ENCODE assay signal across 12 cellular contexts in genomic region chr17:39150104-39150634, GRCh38. TPM values are rescaled to one million over a fixed set of nuclear protein-coding genes. Genes with fewer than 3 reads are reported as not detected.
A peak's percentile ranks its signal among the peaks of the same experiment; 100 is the strongest.
DNase-seq lines count a peak whose midpoint lies in the region; ATAC-seq and TF ChIP-seq lines count a peak whose summit lies in the region.
"Had no signal": no experiment of that assay in that cellular context is flagged by ENCODE, and none has a peak within 500 bp of the region (broad histone marks: within the 10 kb centered on the region; RNA-seq: fewer than 3 reads in every experiment).

No MANE protein-coding gene starts in this region.

- peaks cover 41% of the 10 kb centered on the region for H3K27me3 Mint-ChIP-seq in activated CD4-positive, alpha-beta T cell treated with anti-CD3 and anti-CD28 coated beads, Interleukin-2, amount 10 ng/mL, durations not matched to agents 24 days and 14 days
- peaks cover 10% of the 10 kb centered on the region for H3K27me3 Mint-ChIP-seq in Caco-2 (ENCODE audit: insufficient read depth, unreplicated experiment)
- H3K27me3 Mint-ChIP-seq in activated naive CD8-positive, alpha-beta T cell treated with anti-CD3 and anti-CD28 coated beads, Interleukin-2, amount 50 U/mL, for 24 hours: peaks cover 20% of the 10 kb centered on the region
- H3K27me3 Mint-ChIP-seq in natural killer cell treated with Interleukin-12 subunit alpha and Interleukin-12 subunit beta and Interleukin-15 and Interleukin-18, amount 100 ng/mL, for 72 hours: peaks cover 3 to 20% of the 10 kb centered on the region in 2 donors

- no peaks in the 10 kb centered on the region for H3K9me3 ChIP-seq in Caco-2
- H3K9me3 ChIP-seq: sigmoid colon had no signal

- peaks cover 2% of the 10 kb centered on the region for H3K36me3 Mint-ChIP-seq in activated CD4-positive, alpha-beta T cell treated with anti-CD3 and anti-CD28 coated beads, Interleukin-2, amount 10 ng/mL, durations not matched to agents 24 days and 14 days (ENCODE audit: low read depth)
- peaks cover 27% of the 10 kb centered on the region for H3K36me3 Mint-ChIP-seq in Caco-2 (ENCODE audit: insufficient read depth, unreplicated experiment)
- peaks cover 10% of the 10 kb centered on the region for H3K36me3 Mint-ChIP-seq in activated naive CD8-positive, alpha-beta T cell treated with anti-CD3 and anti-CD28 coated beads, Interleukin-2, amount 50 U/mL, for 24 hours (ENCODE audit: low read depth)
- H3K36me3 Mint-ChIP-seq in natural killer cell treated with Interleukin-12 subunit alpha and Interleukin-12 subunit beta and Interleukin-15 and Interleukin-18, amount 100 ng/mL, for 72 hours: no peaks in the 10 kb centered on the region

- H3K4me1 Mint-ChIP-seq in activated CD4-positive, alpha-beta T cell treated with anti-CD3 and anti-CD28 coated beads, Interleukin-2, amount 10 ng/mL, durations not matched to agents 24 days and 14 days: peaks cover 27% of the 10 kb centered on the region
- H3K4me1 Mint-ChIP-seq in Caco-2 (ENCODE audit: low read depth, unreplicated experiment): peaks cover 28% of the 10 kb centered on the region
- H3K4me1 Mint-ChIP-seq in activated naive CD8-positive, alpha-beta T cell treated with anti-CD3 and anti-CD28 coated beads, Interleukin-2, amount 50 U/mL, for 24 hours: peaks cover 37% of the 10 kb centered on the region
- H3K4me1 Mint-ChIP-seq in natural killer cell treated with Interleukin-12 subunit alpha and Interleukin-12 subunit beta and Interleukin-15 and Interleukin-18, amount 100 ng/mL, for 72 hours (ENCODE audit: low read depth in 2 of 2): peaks cover 22 to 38% of the 10 kb centered on the region in 2 donors

- intact Hi-C loops in activated CD4-positive, alpha-beta T cell treated with anti-CD3 and anti-CD28 coated beads, Interleukin-2, amount 10 ng/mL, durations not matched to agents 24 days and 14 days (cut with micrococcal nuclease): loop anchor here (5.0 kb wide), 1 partner anchor 47 kb away; the partner anchor contains the start of gene CACNB1
- intact Hi-C loops in Caco-2 (cut with micrococcal nuclease; ENCODE audit: unreplicated experiment): loop anchor here (5.0 kb wide), 2 partner anchors 183 to 398 kb away; partner anchors contain the start of genes FBXO47 and PSMB3

- no peak for DNase-seq in activated CD4-positive, alpha-beta T cell treated with anti-CD3 and anti-CD28 coated beads, Interleukin-2, amount 10 ng/mL, durations not matched to agents 24 days and 14 days
- DNase-seq in activated CD4-positive, alpha-beta T cell treated with anti-CD3 and anti-CD28 coated beads for 1 hour: no peak
- DNase-seq in Caco-2 (no peak), NCI-H1930 (lab: John Stamatoyannopoulos, UW) (no peak), DMS 273 treated with DMSO at 0.1 percent for 48 hours (lab: John Stamatoyannopoulos, UW) (no peak), NCI-H2029 treated with DMSO at 0.1 percent for 48 hours (lab: John Stamatoyannopoulos, UW) (no peak)
- DNase-seq in activated naive CD8-positive, alpha-beta T cell treated with anti-CD3 and anti-CD28 coated beads, Interleukin-2, amount 50 U/mL, for 24 hours: no peak
- no peak for DNase-seq in natural killer cell treated with Interleukin-12 subunit alpha and Interleukin-12 subunit beta and Interleukin-15 and Interleukin-18, amount 100 ng/mL, for 72 hours (ENCODE audit: low spot score)
- DNase-seq: cerebellar nuclear complex; NCI-H2081 treated with DMSO at 0.1 percent for 48 hours; sigmoid colon; stimulated activated CD4-positive, alpha-beta T cell treated with anti-CD3 and anti-CD28 coated beads, Interleukin-4, amount 100 ng/mL, for 4 hours had no signal

- no peaks in the 10 kb centered on the region for H3K36me3 ChIP-seq in Caco-2 (ENCODE audit: control insufficient read depth, insufficient read depth, low read length)
- H3K36me3 ChIP-seq: sigmoid colon had no signal

- no peak for TF ChIP-seq CTCF in Caco-2 (IDR thresholded peaks at IDR 0.05; ENCODE audit: insufficient read depth in 1 of 2, low read depth in 1 of 2, low read length in 1 of 2, severe bottlenecking in 1 of 2, unreplicated experiment in 1 of 2)

- H3K9me3 Mint-ChIP-seq in activated CD4-positive, alpha-beta T cell treated with anti-CD3 and anti-CD28 coated beads, Interleukin-2, amount 10 ng/mL, durations not matched to agents 24 days and 14 days: no peaks in the 10 kb centered on the region
- no peaks in the 10 kb centered on the region for H3K9me3 Mint-ChIP-seq in Caco-2 (ENCODE audit: unreplicated experiment)
- no peaks in the 10 kb centered on the region for H3K9me3 Mint-ChIP-seq in activated naive CD8-positive, alpha-beta T cell treated with anti-CD3 and anti-CD28 coated beads, Interleukin-2, amount 50 U/mL, for 24 hours
- H3K9me3 Mint-ChIP-seq in natural killer cell treated with Interleukin-12 subunit alpha and Interleukin-12 subunit beta and Interleukin-15 and Interleukin-18, amount 100 ng/mL, for 72 hours: no peaks in the 10 kb centered on the region

- H3K4me1 ChIP-seq in Caco-2: peaks cover 4% of the 10 kb centered on the region

- no peak overlapping the region for H3K27ac Mint-ChIP-seq in activated CD4-positive, alpha-beta T cell treated with anti-CD3 and anti-CD28 coated beads, Interleukin-2, amount 10 ng/mL, durations not matched to agents 24 days and 14 days
- H3K27ac Mint-ChIP-seq in Caco-2 (ENCODE audit: unreplicated experiment): no peak overlapping the region
- H3K27ac Mint-ChIP-seq in activated naive CD8-positive, alpha-beta T cell treated with anti-CD3 and anti-CD28 coated beads, Interleukin-2, amount 50 U/mL, for 24 hours: no peak overlapping the region
- H3K27ac Mint-ChIP-seq in natural killer cell treated with Interleukin-12 subunit alpha and Interleukin-12 subunit beta and Interleukin-15 and Interleukin-18, amount 100 ng/mL, for 72 hours: peak overlapping the region in 1 of 2 donors; percentile 10

- H3K4me3 Mint-ChIP-seq in activated CD4-positive, alpha-beta T cell treated with anti-CD3 and anti-CD28 coated beads, Interleukin-2, amount 10 ng/mL, durations not matched to agents 24 days and 14 days: peak overlapping the region; percentile 16
- peak overlapping the region; percentile 38 for H3K4me3 Mint-ChIP-seq in Caco-2 (ENCODE audit: unreplicated experiment)
- H3K4me3 Mint-ChIP-seq in activated naive CD8-positive, alpha-beta T cell treated with anti-CD3 and anti-CD28 coated beads, Interleukin-2, amount 50 U/mL, for 24 hours: peak overlapping the region; percentile 8
- peak overlapping the region; percentile 30 for H3K4me3 Mint-ChIP-seq in natural killer cell treated with Interleukin-12 subunit alpha and Interleukin-12 subunit beta and Interleukin-15 and Interleukin-18, amount 100 ng/mL, for 72 hours

- H3K27me3 ChIP-seq in Caco-2 (replicated peaks; ENCODE audit: control insufficient read depth, insufficient read depth, low read length): peaks cover 5% of the 10 kb centered on the region; the same call in 1 of the 2 replicates

- ATAC-seq in activated naive CD8-positive, alpha-beta T cell treated with anti-CD3 and anti-CD28 coated beads, Interleukin-2, amount 50 U/mL, for 24 hours: no peak
- ATAC-seq in natural killer cell treated with Interleukin-12 subunit alpha and Interleukin-12 subunit beta and Interleukin-15 and Interleukin-18, amount 100 ng/mL, for 72 hours: no peak

- POLR2A ChIA-PET in Caco-2 (lab: Charles Lee): no interaction called here

- H3K4me3 ChIP-seq in Caco-2 (ENCODE audit: low read depth, low read length): no peak overlapping the region

- CTCF ChIA-PET in Caco-2 (lab: Charles Lee): interaction anchor here (4.7 kb wide), 1 partner anchor 167 kb away, joined by 162 read pairs; no protein-coding TSS in a partner anchor

- BruUV-seq in Caco-2 (replicated peaks; lab: Mats Ljungman, UMichigan): no TSS peak

RNA-seq across cellular contexts. Expression of gene PLXDC1, which starts 1.3 kb away (rescaled TPM):
- total RNA-seq in activated CD4-positive, alpha-beta T cell treated with anti-CD3 and anti-CD28 coated beads, Interleukin-2, amount 10 ng/mL, durations not matched to agents 24 days and 14 days: 0.16 and 0.43 TPM in 2 replicates
- 0.14 and 0.44 TPM in 2 replicates for total RNA-seq in Caco-2 (2022)
- total RNA-seq in natural killer cell treated with Interleukin-12 subunit alpha and Interleukin-12 subunit beta and Interleukin-15 and Interleukin-18, amount 100 ng/mL, for 72 hours: under 1 TPM in 1 of 2 donors, not detected in 1; 0.43 TPM

RNA-seq across cellular contexts. Expression of gene ARL5C, which starts 15.8 kb away (rescaled TPM):
- not detected in 2 replicates for total RNA-seq in activated CD4-positive, alpha-beta T cell treated with anti-CD3 and anti-CD28 coated beads, Interleukin-2, amount 10 ng/mL, durations not matched to agents 24 days and 14 days
- not detected in 2 replicates for total RNA-seq in Caco-2 (2022)
- not detected for total RNA-seq in natural killer cell treated with Interleukin-12 subunit alpha and Interleukin-12 subunit beta and Interleukin-15 and Interleukin-18, amount 100 ng/mL, for 72 hours

RNA-seq across cellular contexts. Expression of gene CACNB1, which starts 47.3 kb away (rescaled TPM):
- 20.4 and 22.5 TPM in 2 replicates for total RNA-seq in activated CD4-positive, alpha-beta T cell treated with anti-CD3 and anti-CD28 coated beads, Interleukin-2, amount 10 ng/mL, durations not matched to agents 24 days and 14 days
- total RNA-seq in Caco-2 (2022): 6.1 and 7.0 TPM in 2 replicates
- 10 to 100 TPM; 18.8 to 49.9 TPM for total RNA-seq in natural killer cell treated with Interleukin-12 subunit alpha and Interleukin-12 subunit beta and Interleukin-15 and Interleukin-18, amount 100 ng/mL, for 72 hours

RNA-seq across cellular contexts. Expression of gene RPL19, which starts 49.9 kb away (rescaled TPM):
- 2,240 and 2,301 TPM in 2 replicates for total RNA-seq in activated CD4-positive, alpha-beta T cell treated with anti-CD3 and anti-CD28 coated beads, Interleukin-2, amount 10 ng/mL, durations not matched to agents 24 days and 14 days
- 1,825 and 2,017 TPM in 2 replicates for total RNA-seq in Caco-2 (2022)
- 1,000 to 10,000 TPM; 1,326 to 1,683 TPM for total RNA-seq in natural killer cell treated with Interleukin-12 subunit alpha and Interleukin-12 subunit beta and Interleukin-15 and Interleukin-18, amount 100 ng/mL, for 72 hours
